ENCODE assay signal across 13 cellular contexts in genomic region chr6:20605061-20605460, GRCh38.
DNase-seq lines count a peak whose midpoint lies in the region; ATAC-seq and TF ChIP-seq lines count a peak whose summit lies in the region.
"Had no signal": no experiment of that assay in that cellular context is flagged by ENCODE, and none has a peak within 500 bp of the region (broad histone marks: within the 10 kb centered on the region; RNA-seq: fewer than 3 reads in every experiment).

No MANE protein-coding gene starts in this region.

- intact Hi-C loops in mammary epithelial cell (cut with micrococcal nuclease), result no loop called here
- intact Hi-C loops in breast epithelium (cut with DNase I; ENCODE audit: low total_unique reads), result no loop called here

- no TSS peak for BruUV-seq in mammary epithelial cell (replicated peaks; lab: Mats Ljungman, UMichigan)

- H3K27ac ChIP-seq in mammary epithelial cell (ENCODE audit: insufficient read depth, low read depth, low read length) (no peak overlapping the region), breast epithelium (no peak overlapping the region), RWPE2 (ENCODE audit: poor library complexity, severe bottlenecking) (no peak overlapping the region), foreskin keratinocyte (no peak overlapping the region), right atrium auricular region (no peak overlapping the region)
- H3K27ac ChIP-seq: BLaER1 treated with 17β-estradiol and CSF1 and Interleukin-3, amounts not matched to agents 10 nM and 100 nM had no signal

- no peaks in the 10 kb centered on the region for H3K79me2 ChIP-seq in mammary epithelial cell (ENCODE audit: insufficient read depth, low read length)

- H3K27me3 ChIP-seq in mammary epithelial cell (ENCODE audit: insufficient read depth, low read length) (no peaks in the 10 kb centered on the region), breast epithelium (no peaks in the 10 kb centered on the region), RWPE2 (ENCODE audit: insufficient read depth, poor library complexity, severe bottlenecking) (no peaks in the 10 kb centered on the region), foreskin keratinocyte (no peaks in the 10 kb centered on the region), right atrium auricular region (no peaks in the 10 kb centered on the region)
- H3K27me3 ChIP-seq: BLaER1 treated with 17β-estradiol and CSF1 and Interleukin-3, amounts not matched to agents 10 nM and 100 nM had no signal

- no peak for TF ChIP-seq CTCF in mammary epithelial cell (conservative IDR thresholded peaks at IDR 0.05 in 1 of 2, IDR thresholded peaks at IDR 0.05 in 1 of 2; ENCODE audit: extremely low read depth in 1 of 2, insufficient read depth in 1 of 2, low read depth in 1 of 2, low read length in 2 of 2)
- TF ChIP-seq CTCF in breast epithelium (IDR thresholded peaks at IDR 0.05), result no peak
- TF ChIP-seq CTCF in RWPE2 (IDR thresholded peaks at IDR 0.05; ENCODE audit: poor library complexity, severe bottlenecking), result no peak
- no peak for TF ChIP-seq CTCF in foreskin keratinocyte (conservative IDR thresholded peaks at IDR 0.05)
- TF ChIP-seq CTCF in right atrium auricular region (IDR thresholded peaks at IDR 0.05), result no peak

- no peaks in the 10 kb centered on the region for H4K20me1 ChIP-seq in mammary epithelial cell (ENCODE audit: insufficient read depth, low read length)

- whole genome bisulfite sequencing in mammary epithelial cell (ENCODE audit: low coverage, missing lambda C conversion rate), result 57% methylated on average over 1 of the region's 1 CpG

- H3K9ac ChIP-seq in mammary epithelial cell (ENCODE audit: insufficient read depth, low read length), result no peak overlapping the region
- H3K9ac ChIP-seq: BLaER1 treated with 17β-estradiol and CSF1 and Interleukin-3, amounts not matched to agents 10 nM and 100 nM had no signal

- no peaks in the 10 kb centered on the region for H3K36me3 ChIP-seq in mammary epithelial cell (ENCODE audit: insufficient read depth, low read length)
- no peaks in the 10 kb centered on the region for H3K36me3 ChIP-seq in breast epithelium
- H3K36me3 ChIP-seq in RWPE2 (ENCODE audit: low read depth), result 0 out of 2 replicates have a peak, but pooled peaks cover under 1% of the 10 kb centered on the region
- no peaks in the 10 kb centered on the region for H3K36me3 ChIP-seq in right atrium auricular region

- CTCF ChIA-PET in mammary epithelial cell (lab: Charles Lee; ENCODE audit: low non-redundant PET), result no interaction called here

- no peak for TF ChIP-seq POLR2A in breast epithelium (IDR thresholded peaks at IDR 0.05)

- DNase-seq in mammary epithelial cell (peak; percentile 24), breast epithelium (ENCODE audit: low spot score in 2 of 2) (no peak), RWPE2 (ENCODE audit: low spot score) (no peak), foreskin keratinocyte (peak in 1 of 2 donors; percentile 40), renal cortical epithelial cell (ENCODE audit: low read depth) (peak; percentile 31), G401 (ENCODE audit: low spot score) (no peak), right atrium auricular region (ENCODE audit: low spot score) (no peak)
- DNase-seq: 8988T; CD4-positive, alpha-beta T cell; DND-41; GF-D8 had no signal

- H3K9me3 ChIP-seq in mammary epithelial cell (replicated peaks; ENCODE audit: insufficient read depth, low read length) (no peaks in the 10 kb centered on the region), breast epithelium (no peaks in the 10 kb centered on the region), RWPE2 (ENCODE audit: severe bottlenecking) (peaks cover 2% of the 10 kb centered on the region), right atrium auricular region (no peaks in the 10 kb centered on the region)

- H2AFZ ChIP-seq in mammary epithelial cell (ENCODE audit: low read depth, low read length), result no peak overlapping the region

- no peak overlapping the region for H3K4me2 ChIP-seq in mammary epithelial cell (ENCODE audit: insufficient read depth, low read depth, low read length)
- H3K4me2 ChIP-seq: BLaER1 treated with 17β-estradiol and CSF1 and Interleukin-3, amounts not matched to agents 10 nM and 100 nM had no signal

- no peak overlapping the region for H3K4me3 ChIP-seq in mammary epithelial cell (replicated peaks in 1 of 3; ENCODE audit: insufficient read depth in 1 of 3, low read depth in 2 of 3, low read length in 3 of 3)
- H3K4me3 ChIP-seq in breast epithelium, result no peak overlapping the region
- no peak overlapping the region for H3K4me3 ChIP-seq in RWPE2 (ENCODE audit: severe bottlenecking)
- H3K4me3 ChIP-seq in right atrium auricular region, result no peak overlapping the region
- H3K4me3 ChIP-seq: BLaER1 treated with 17β-estradiol and CSF1 and Interleukin-3, amounts not matched to agents 10 nM and 100 nM had no signal

- H3K4me1 ChIP-seq in mammary epithelial cell (ENCODE audit: insufficient read depth, low read length) (peaks cover 12% of the 10 kb centered on the region), breast epithelium (no peaks in the 10 kb centered on the region), RWPE2 (ENCODE audit: insufficient read depth, poor library complexity, severe bottlenecking) (peaks cover 17% of the 10 kb centered on the region), foreskin keratinocyte (peaks cover 3% of the 10 kb centered on the region), right atrium auricular region (no peaks in the 10 kb centered on the region)
- H3K4me1 ChIP-seq: BLaER1 treated with 17β-estradiol and CSF1 and Interleukin-3, amounts not matched to agents 10 nM and 100 nM had no signal

- peak; percentile 73 for ATAC-seq in RWPE2 (ENCODE audit: low read depth)
- ATAC-seq in foreskin keratinocyte, result peak; percentile 57
- no peak for ATAC-seq in GM21723 (IDR thresholded peaks at IDR 0.05; ENCODE audit: unreplicated experiment)

- in situ Hi-C loops in mammary epithelial cell (cut with MboI; ENCODE audit: low sequenced_read_pairs in 2 of 2), result no loop called here
- in situ Hi-C loops in G401 (cut with HindIII; ENCODE audit: low sequenced_read_pairs), result no loop called here

- dilution Hi-C loops in mammary epithelial cell (cut with HindIII; ENCODE audit: low sequenced_read_pairs), result no loop called here

Comparison
In these comparisons a context has a peak if more than half of its experiments do, and no peak if none do; other contexts are left out.
1. DNase-seq: peak in mammary epithelial cell (single experiment) and renal cortical epithelial cell (single experiment); none in breast epithelium (0 of 2), RWPE2 (single experiment), G401 (single experiment) and right atrium auricular region (single experiment).